8 cellular contexts compared by ENCODE assay signal in the genomic region with DNA sequence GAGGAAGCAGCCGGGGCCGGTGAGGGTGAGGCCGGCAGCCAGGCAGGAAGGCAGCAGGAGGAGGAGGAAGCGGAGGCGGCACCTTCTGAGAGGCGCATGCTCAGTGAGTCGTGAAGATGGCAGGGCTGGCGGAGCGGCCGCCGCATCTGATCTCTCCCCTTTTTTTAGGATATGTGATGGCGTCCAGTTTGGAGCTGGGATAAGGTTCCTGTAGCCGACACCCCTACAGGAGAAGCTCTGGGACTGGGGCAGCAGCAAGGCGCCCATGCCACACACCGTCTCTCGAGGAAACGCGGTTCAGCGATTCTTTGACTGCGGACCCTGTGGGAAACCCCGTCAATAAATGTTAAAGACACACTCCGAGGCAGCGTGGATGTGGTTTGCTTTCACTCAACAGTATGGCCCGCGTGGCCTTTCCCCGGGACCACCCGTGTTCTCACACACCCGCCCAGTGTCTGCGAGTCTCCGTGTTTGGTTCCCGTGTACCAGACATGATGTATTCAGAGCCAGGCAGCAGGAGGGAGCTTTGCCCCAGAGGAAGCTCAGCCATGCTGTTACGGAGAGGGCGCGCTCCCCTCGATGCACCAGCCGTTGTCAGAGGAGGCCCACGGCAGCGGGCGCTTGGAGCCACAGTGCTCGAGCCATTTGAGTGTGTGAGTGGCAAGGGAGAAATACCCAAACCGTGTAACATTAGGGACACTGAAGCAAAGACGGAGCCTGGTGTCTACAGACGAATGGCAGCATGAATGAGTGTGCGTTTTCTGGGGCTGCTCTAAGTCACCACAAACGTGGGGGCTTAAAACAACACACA. TPM values are rescaled to one million over a fixed set of nuclear protein-coding genes. Genes with fewer than 3 reads are reported as not detected.
DNase-seq lines count a peak whose midpoint lies in the region; ATAC-seq lines count a peak whose summit lies in the region.

No MANE protein-coding gene starts in this region.

- no peaks in the 10 kb centered on the region for H3K9me3 Mint-ChIP-seq in activated CD8-positive, alpha-beta T cell treated with anti-CD3 and anti-CD28 coated beads, Interleukin-2, amount 10 ng/mL, durations not matched to agents 7 days and 5 days (ENCODE audit: insufficient read depth)

- in situ Hi-C loops in ACHN (cut with HindIII; ENCODE audit: low pct_ligation_motif_present, low pct_unique_long_range_greater_than_20kb, low sequenced_read_pairs), result no loop called here

- H3K36me3 Mint-ChIP-seq in activated CD8-positive, alpha-beta T cell treated with anti-CD3 and anti-CD28 coated beads, Interleukin-2, amount 10 ng/mL, durations not matched to agents 7 days and 5 days (ENCODE audit: low read depth), result peaks cover 68% of the 10 kb centered on the region

- H3K4me1 Mint-ChIP-seq in activated CD8-positive, alpha-beta T cell treated with anti-CD3 and anti-CD28 coated beads, Interleukin-2, amount 10 ng/mL, durations not matched to agents 7 days and 5 days (ENCODE audit: low read depth), result peaks cover 28% of the 10 kb centered on the region

- CTCF ChIA-PET in activated CD8-positive, alpha-beta T cell treated with anti-CD3 and anti-CD28 coated beads, Interleukin-2, amount 10 ng/mL, durations not matched to agents 7 days and 5 days (lab: Charles Lee), result interaction anchor here (0.8 to 9.7 kb wide), 4 partner anchors 30 to 630 kb away, joined by 3 to 216 read pairs (median 24); a partner anchor contains a TSS

- ATAC-seq in HG02642 (IDR thresholded peaks at IDR 0.05; ENCODE audit: poor library complexity, unreplicated experiment) (peak; percentile 67), GM19035 (IDR thresholded peaks at IDR 0.05; ENCODE audit: unreplicated experiment) (no peak), HG03520 (IDR thresholded peaks at IDR 0.05; ENCODE audit: unreplicated experiment) (no peak), GM18870 (IDR thresholded peaks at IDR 0.05; ENCODE audit: unreplicated experiment) (no peak)
- peak; percentile 90 for ATAC-seq in activated CD8-positive, alpha-beta T cell treated with anti-CD3 and anti-CD28 coated beads, Interleukin-2, amount 10 ng/mL, durations not matched to agents 7 days and 5 days

- DNase-seq in activated CD8-positive, alpha-beta T cell treated with anti-CD3 and anti-CD28 coated beads, Interleukin-2, amount 10 ng/mL, durations not matched to agents 7 days and 5 days, result peak; percentile 82
- DNase-seq in germinal center (ENCODE audit: low spot score) (peak; percentile 87), ACHN (no peak)
- DNase-seq in stimulated activated CD4-positive, alpha-beta T cell treated with anti-CD3 and anti-CD28 coated beads, Interleukin-2, amount 100 ng/mL, for 4 hours (ENCODE audit: low read depth), result peak; percentile 60

- no peaks in the 10 kb centered on the region for H3K27me3 Mint-ChIP-seq in activated CD8-positive, alpha-beta T cell treated with anti-CD3 and anti-CD28 coated beads, Interleukin-2, amount 10 ng/mL, durations not matched to agents 7 days and 5 days (ENCODE audit: low read depth)

- H3K4me3 Mint-ChIP-seq in activated CD8-positive, alpha-beta T cell treated with anti-CD3 and anti-CD28 coated beads, Interleukin-2, amount 10 ng/mL, durations not matched to agents 7 days and 5 days, result peak overlapping the region; percentile 83

- H3K27ac Mint-ChIP-seq in activated CD8-positive, alpha-beta T cell treated with anti-CD3 and anti-CD28 coated beads, Interleukin-2, amount 10 ng/mL, durations not matched to agents 7 days and 5 days, result peak overlapping the region; percentile 91

- POLR2A ChIA-PET in activated CD8-positive, alpha-beta T cell treated with anti-CD3 and anti-CD28 coated beads, Interleukin-2, amount 10 ng/mL, durations not matched to agents 7 days and 5 days (lab: Charles Lee), result no interaction called here

RNA-seq across cellular contexts. Expression of a gene that starts 27.7 kb away (rescaled TPM):
- total RNA-seq in activated CD8-positive, alpha-beta T cell treated with anti-CD3 and anti-CD28 coated beads, Interleukin-2, amount 10 ng/mL, durations not matched to agents 7 days and 5 days, result 10 to 100 TPM; 39.4 to 41.0 TPM

RNA-seq across cellular contexts. Expression of a gene that starts 41.1 kb away (rescaled TPM):
- total RNA-seq in activated CD8-positive, alpha-beta T cell treated with anti-CD3 and anti-CD28 coated beads, Interleukin-2, amount 10 ng/mL, durations not matched to agents 7 days and 5 days, result 10 to 100 TPM; 50.7 to 52.4 TPM

Comparison
In these comparisons a context has a peak if more than half of its experiments do, and no peak if none do; other contexts are left out.
1. ATAC-seq: peak in HG02642 (single experiment) and activated CD8-positive, alpha-beta T cell treated with anti-CD3 and anti-CD28 coated beads, Interleukin-2, amount 10 ng/mL, durations not matched to agents 7 days and 5 days (single experiment); none in GM19035 (single experiment), HG03520 (single experiment) and GM18870 (single experiment).